In genomic region chr5:38115318-38115827, GRCh38 we compare ENCODE assay signal across 1 cellular context.
TF ChIP-seq lines count a peak whose summit lies in the region.

No MANE protein-coding gene starts in this region.

TF ChIP-seq in HepG2, 621 proteins besides CTCF, POLR2A, EP300 and RAD21 (continued from another document and continues in another):
- TF ChIP-seq ZNF292 (CRISPR knock-in tag; IDR thresholded peaks at IDR 0.05; ENCODE audit: borderline replicate concordance, low read depth): peak; percentile 27; the same call in 1 of the 2 replicates
- TF ChIP-seq IRF2 (CRISPR knock-in tag; IDR thresholded peaks at IDR 0.05): peak; percentile 39; the same call in 1 of the 2 replicates
- no peak for TF ChIP-seq ZFP91 (CRISPR knock-in tag; IDR thresholded peaks at IDR 0.05; ENCODE audit: borderline replicate concordance)
- TF ChIP-seq HNF1A (IDR thresholded peaks at IDR 0.05; ENCODE audit: low read depth): no peak
- TF ChIP-seq HNF1A (CRISPR knock-in tag; IDR thresholded peaks at IDR 0.05; ENCODE audit: borderline replicate concordance): peak; percentile 19; the same call in 1 of the 2 replicates
- peak; percentile 89 for TF ChIP-seq ISL2 (CRISPR knock-in tag; IDR thresholded peaks at IDR 0.05)
- peak; percentile 85 for TF ChIP-seq NCOA2 (CRISPR knock-in tag; IDR thresholded peaks at IDR 0.05)
- 0 out of 2 replicates have a peak, but pooled peaks have one; percentile 28 for TF ChIP-seq DRAP1 (CRISPR knock-in tag; IDR thresholded peaks at IDR 0.05)
- TF ChIP-seq ZNF18 (CRISPR knock-in tag; IDR thresholded peaks at IDR 0.05; ENCODE audit: insufficient replicate concordance): peak; percentile 57
- TF ChIP-seq ZFP37 (CRISPR knock-in tag; IDR thresholded peaks at IDR 0.05; ENCODE audit: borderline replicate concordance): no peak
- TF ChIP-seq AFF4 (CRISPR knock-in tag; IDR thresholded peaks at IDR 0.05): no peak
- no peak for TF ChIP-seq MBNL3 (CRISPR knock-in tag; conservative IDR thresholded peaks at IDR 0.05)
- no peak for TF ChIP-seq ZNF143 (CRISPR knock-in tag; IDR thresholded peaks at IDR 0.05)
- TF ChIP-seq CENPX (CRISPR knock-in tag; IDR thresholded peaks at IDR 0.05): no peak
- TF ChIP-seq SIN3B (IDR thresholded peaks at IDR 0.05; ENCODE audit: low read length): no peak
- no peak for TF ChIP-seq ASH2L (IDR thresholded peaks at IDR 0.05; ENCODE audit: insufficient read length, low read depth, low read length)
- no peak for TF ChIP-seq ZNF414 (CRISPR knock-in tag; IDR thresholded peaks at IDR 0.05)
- no peak for TF ChIP-seq ZEB1 (IDR thresholded peaks at IDR 0.05; ENCODE audit: insufficient replicate concordance, low read depth)
- TF ChIP-seq TCF7 (IDR thresholded peaks at IDR 0.05; ENCODE audit: low read depth): peak; percentile 75
- no peak for TF ChIP-seq GLI4 (CRISPR knock-in tag; IDR thresholded peaks at IDR 0.05; ENCODE audit: borderline replicate concordance)
- no peak for TF ChIP-seq ELK4 (CRISPR knock-in tag; IDR thresholded peaks at IDR 0.05; ENCODE audit: borderline replicate concordance)
- TF ChIP-seq ZBTB4 (CRISPR knock-in tag; IDR thresholded peaks at IDR 0.05; ENCODE audit: borderline replicate concordance): no peak; the same call in 1 of the 2 replicates
- TF ChIP-seq PAXIP1 (CRISPR knock-in tag; conservative IDR thresholded peaks at IDR 0.05): peak; percentile 81
- 0 out of 2 replicates have a peak, but pooled peaks have one; percentile 13 for TF ChIP-seq ZNF281 (CRISPR knock-in tag; IDR thresholded peaks at IDR 0.05; ENCODE audit: borderline replicate concordance)
- no peak for TF ChIP-seq ZNF10 (CRISPR knock-in tag; IDR thresholded peaks at IDR 0.05; ENCODE audit: borderline replicate concordance, low read depth)
- TF ChIP-seq SOX6 (IDR thresholded peaks at IDR 0.05): no peak
- peak; percentile 95 for TF ChIP-seq SOX6 (CRISPR knock-in tag; IDR thresholded peaks at IDR 0.05)
- no peak for TF ChIP-seq KMT2A (CRISPR knock-in tag; IDR thresholded peaks at IDR 0.05)
- TF ChIP-seq ZNF740 (CRISPR knock-in tag; IDR thresholded peaks at IDR 0.05): no peak
